Comparison of ENCODE assay signal across 16 cellular contexts in the genomic region with DNA sequence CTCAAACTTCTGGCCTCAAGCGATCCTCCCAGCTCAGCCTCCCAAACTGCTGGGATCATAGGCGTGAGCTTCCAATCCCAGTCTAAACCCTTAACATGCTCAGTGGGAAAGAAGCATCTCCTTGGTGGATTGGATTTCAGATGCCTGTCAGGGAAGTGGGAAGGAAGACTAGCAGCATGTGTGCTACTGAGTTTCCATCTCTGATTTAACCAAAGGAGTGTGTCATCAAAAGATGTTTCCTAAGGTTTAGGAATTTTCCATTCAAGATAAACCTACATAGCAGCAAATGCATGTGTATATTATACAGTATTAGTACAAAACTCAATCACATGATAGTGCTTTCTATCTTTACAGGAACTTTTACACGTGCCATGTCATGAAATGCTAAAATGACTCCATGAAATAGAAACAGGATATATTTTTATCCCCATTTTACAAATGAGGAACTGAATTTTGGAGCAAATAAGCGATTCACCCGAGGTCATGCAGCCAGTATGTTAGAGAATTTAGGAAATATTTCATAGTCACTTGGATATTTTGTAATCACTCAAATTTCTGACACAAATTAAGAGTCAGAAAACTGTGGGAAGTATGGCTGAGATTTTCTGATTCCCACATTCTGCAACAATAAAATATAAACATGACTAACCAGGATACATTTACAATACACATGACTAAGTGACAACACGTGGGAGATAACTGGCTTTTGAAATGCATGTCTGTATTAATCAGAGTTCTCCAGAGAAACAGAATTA. TPM values are rescaled to one million over a fixed set of nuclear protein-coding genes. Genes with fewer than 3 reads are reported as not detected.
DNase-seq lines count a peak whose midpoint lies in the region; ATAC-seq and TF ChIP-seq lines count a peak whose summit lies in the region.
"Had no signal": no experiment of that assay in that cellular context is flagged by ENCODE, and none has a peak within 500 bp of the region (broad histone marks: within the 10 kb centered on the region; RNA-seq: fewer than 3 reads in every experiment).

No MANE protein-coding gene starts in this region.

- in situ Hi-C loops in GM23248 (cut with MboI), result no loop called here

- intact Hi-C loops in cardiac septum (cut with DNase I), result no loop called here

- peaks cover 37% of the 10 kb centered on the region for H3K4me1 ChIP-seq in GM23248 (ENCODE audit: insufficient read depth)
- H3K4me1 ChIP-seq: right lobe of liver had no signal

- no peaks in the 10 kb centered on the region for H3K27me3 ChIP-seq in GM23248 (replicated peaks; ENCODE audit: insufficient read depth)
- H3K27me3 ChIP-seq: esophagus squamous epithelium, right lobe of liver, suprapubic skin had no signal

- H3K27ac ChIP-seq in GM23248, result peak overlapping the region; percentile 75
- H3K27ac ChIP-seq in VCaP, result peak overlapping the region; percentile 96
- H3K27ac ChIP-seq in temporal lobe (ENCODE audit: low read depth, low read length), result peak overlapping the region; percentile 57
- H3K27ac ChIP-seq: PC-9, right lobe of liver, suprapubic skin had no signal

- no peaks in the 10 kb centered on the region for H3K79me2 ChIP-seq in GM23248 (ENCODE audit: insufficient read depth)

- peak overlapping the region; percentile 32; the same call in 1 of the 2 replicates for H3K9ac ChIP-seq in GM23248

- peaks cover 38% of the 10 kb centered on the region for H3F3A ChIP-seq in GM23248 (ENCODE audit: insufficient read depth)

- H3K36me3 ChIP-seq in GM23248 (ENCODE audit: low read depth), result no peaks in the 10 kb centered on the region
- H3K36me3 ChIP-seq: esophagus squamous epithelium, right lobe of liver, suprapubic skin had no signal

- H3K9me3 ChIP-seq in GM23248 (ENCODE audit: low read depth), result no peaks in the 10 kb centered on the region
- H3K9me3 ChIP-seq: esophagus squamous epithelium, right lobe of liver, suprapubic skin had no signal

- no peaks in the 10 kb centered on the region for H4K20me1 ChIP-seq in GM23248 (ENCODE audit: insufficient read depth)

- ATAC-seq in HG03280 (IDR thresholded peaks at IDR 0.05; ENCODE audit: unreplicated experiment), result no peak

- H3K4me2 ChIP-seq in GM23248 (ENCODE audit: unreplicated experiment), result peak overlapping the region; percentile 56
- H3K4me2 ChIP-seq: PC-9 had no signal

- peak; percentile 84 for DNase-seq in GM23248
- DNase-seq in fibroblast of villous mesenchyme (ENCODE audit: low read depth), result peak; percentile 77
- no peak for DNase-seq in cardiac septum (ENCODE audit: low spot score)
- DNase-seq in DMS79 treated with DMSO at 0.1 percent for 48 hours (lab: John Stamatoyannopoulos, UW), result no peak
- DNase-seq: activated CD4-positive, alpha-beta T cell treated with anti-CD3 and anti-CD28 coated beads, Interleukin-2, amount 50 U/mL, for 4 hours; caudate nucleus; esophagus squamous epithelium; GOT3; NCI-H1092; right lobe of liver had no signal

- 37 to 42% methylated on average over 6 of the region's 6 CpGs for WGBS in GM23248 (ENCODE audit: low coverage in 1 of 2, low lambda C conversion rate in 2 of 2, missing lambda C conversion rate in 2 of 2), 2 experiments

- H2AFZ ChIP-seq in GM23248, result no peak overlapping the region
- H2AFZ ChIP-seq: PC-9 had no signal

- H3K4me3 ChIP-seq in GM23248, result no peak overlapping the region
- H3K4me3 ChIP-seq in fibroblast of villous mesenchyme (ENCODE audit: low read depth, low read length), result no peak overlapping the region
- H3K4me3 ChIP-seq: esophagus squamous epithelium, PC-9, right lobe of liver, suprapubic skin had no signal

- no peak for TF ChIP-seq CTCF in VCaP (conservative IDR thresholded peaks at IDR 0.05)
- no peak for TF ChIP-seq CTCF in fibroblast of villous mesenchyme (IDR thresholded peaks at IDR 0.05; ENCODE audit: insufficient read depth, low read depth, low read length)

- H3K9me2 ChIP-seq in GM23248 (ENCODE audit: insufficient read depth), result no peaks in the 10 kb centered on the region

RNA-seq across cellular contexts. Expression of a gene that starts 11.5 kb away (rescaled TPM):
- total RNA-seq in GM23248 (2014; rRNA removed; shearing (Covaris generic)), result not detected in 2 replicates
- polyA plus RNA-seq in GM23248 (2016; fragmentation: Nextera tagmentation; extraction: Ambion mirVana), result 0.04 TPM in 2 replicates
- 5.6 and 6.4 TPM in 2 replicates for total RNA-seq in fibroblast of villous mesenchyme
- 0.25 TPM for total RNA-seq in temporal lobe
- total RNA-seq in cardiac septum, result 0.16 TPM
- total RNA-seq: PC-9; suprapubic skin; T-helper 1 cell treated with Interleukin-12 subunit alpha and Interleukin-12 subunit beta and Interleukin-4 antibody, amounts not matched to agents 30 ng/mL and 1 ng/mL, for 36 hours had no signal

Comparison
In these comparisons a context has a peak if more than half of its experiments do, and no peak if none do; other contexts are left out.
1. DNase-seq: peak in GM23248 (single experiment) and fibroblast of villous mesenchyme (single experiment); none in cardiac septum (single experiment) and DMS79 treated with DMSO at 0.1 percent for 48 hours (single experiment).
2. Peak in every context shown above with its lines, with median percentiles within 50 percentile points of each other: H3K27ac ChIP-seq.